8 cellular contexts compared by ENCODE assay signal in genomic region chr19:45485301-45486077, GRCh38. TPM values are rescaled to one million over a fixed set of nuclear protein-coding genes. Genes with fewer than 3 reads are reported as not detected.
DNase-seq lines count a peak whose midpoint lies in the region; ATAC-seq and TF ChIP-seq lines count a peak whose summit lies in the region.

No MANE protein-coding gene starts in this region.

- peak overlapping the region; percentile 94 for H3K4me2 ChIP-seq in trophoblast cell (ENCODE audit: low read length)

- DNase-seq in GM12864 (ENCODE audit: low read depth) (peak; percentile 92), NCI-H1105 (lab: John Stamatoyannopoulos, UW) (peak; percentile 93), SKM-1 treated with dmso at 0.1 percent for 144 hours (lab: John Stamatoyannopoulos, UW; ENCODE audit: unreplicated experiment) (peak; percentile 80), Right ventricle myocardium superior (peak; percentile 100), trophoblast cell (peak; percentile 97 to 99), transverse colon (peak; percentile 99)
- peak; percentile 97 for DNase-seq in activated naive CD8-positive, alpha-beta T cell treated with anti-CD3 and anti-CD28 coated beads for 36 hours

- in situ Hi-C loops in transverse colon (cut with MboI; ENCODE audit: low pct_ligation_motif_present in 1 of 4, low pct_unique_long_range_greater_than_20kb in 1 of 4, low sequenced_read_pairs in 3 of 4) = no loop called here

- peak overlapping the region; percentile 76 for H3K9ac ChIP-seq in trophoblast cell (ENCODE audit: low read length)

- no peaks in the 10 kb centered on the region for H3K79me2 ChIP-seq in trophoblast cell (ENCODE audit: control insufficient read depth, insufficient read depth, low read length, poor library complexity)

- peak overlapping the region; percentile 61 for H3K27ac Mint-ChIP-seq in activated naive CD8-positive, alpha-beta T cell treated with anti-CD3 and anti-CD28 coated beads for 36 hours

- no peak overlapping the region for H3K23ac ChIP-seq in trophoblast cell (ENCODE audit: low read length)

- peak overlapping the region; percentile 92 for H4K8ac ChIP-seq in trophoblast cell (ENCODE audit: low read depth, low read length)

- no peaks in the 10 kb centered on the region for H3K27me3 ChIP-seq in trophoblast cell (ENCODE audit: insufficient read depth, low read length)
- peaks cover 4% of the 10 kb centered on the region for H3K27me3 ChIP-seq in transverse colon

- H3K14ac ChIP-seq in trophoblast cell (ENCODE audit: low read length) = peak overlapping the region; percentile 65

- H3K27ac ChIP-seq in trophoblast cell (ENCODE audit: low read depth, low read length) (no peak overlapping the region), transverse colon (peak overlapping the region; percentile 75 to 87 (median 84))

- H3K36me3 Mint-ChIP-seq in activated naive CD8-positive, alpha-beta T cell treated with anti-CD3 and anti-CD28 coated beads for 36 hours = no peaks in the 10 kb centered on the region

- peaks cover 7% of the 10 kb centered on the region for H3K4me1 Mint-ChIP-seq in activated naive CD8-positive, alpha-beta T cell treated with anti-CD3 and anti-CD28 coated beads for 36 hours

- no peak for TF ChIP-seq EP300 in transverse colon (IDR thresholded peaks at IDR 0.05; ENCODE audit: low read depth)

- H4K91ac ChIP-seq in trophoblast cell (ENCODE audit: low read depth, low read length) = peak overlapping the region; percentile 72

- peak overlapping the region; percentile 81 for H3K4me3 Mint-ChIP-seq in activated naive CD8-positive, alpha-beta T cell treated with anti-CD3 and anti-CD28 coated beads for 36 hours

- H3K27me3 Mint-ChIP-seq in activated naive CD8-positive, alpha-beta T cell treated with anti-CD3 and anti-CD28 coated beads for 36 hours = no peaks in the 10 kb centered on the region

- H3K9me3 ChIP-seq in trophoblast cell (ENCODE audit: insufficient read depth, low read depth, low read length) (peaks cover 2% of the 10 kb centered on the region), transverse colon (no peaks in the 10 kb centered on the region)

- no peaks in the 10 kb centered on the region for H3K9me3 Mint-ChIP-seq in activated naive CD8-positive, alpha-beta T cell treated with anti-CD3 and anti-CD28 coated beads for 36 hours

- no peak overlapping the region for H3K4ac ChIP-seq in trophoblast cell (ENCODE audit: low read depth, low read length)

- H2BK12ac ChIP-seq in trophoblast cell (ENCODE audit: low read length) = no peak overlapping the region

- no CpG with 5 or more reads among the region's 35 CpGs for WGBS in trophoblast cell (ENCODE audit: extremely low coverage, insufficient coverage, insufficient read length)
- WGBS in transverse colon (ENCODE audit: low coverage in 1 of 2), 2 donors = 0 to 1% methylated on average over 2 to 35 of the region's 35 CpGs

- H3K4me1 ChIP-seq in trophoblast cell (ENCODE audit: control insufficient read depth in 1 of 2, insufficient read depth in 2 of 2, low read length in 2 of 2) (no peaks in the 10 kb centered on the region), transverse colon (peaks cover 0 to 7% (median 3%) of the 10 kb centered on the region in 4 donors)

- H2BK5ac ChIP-seq in trophoblast cell (ENCODE audit: low read depth, low read length, poor library complexity) = peak overlapping the region; percentile 68

- H2AK5ac ChIP-seq in trophoblast cell (ENCODE audit: low read length) = no peak overlapping the region

- peak overlapping the region; percentile 92 for H2AFZ ChIP-seq in trophoblast cell (ENCODE audit: insufficient read depth, low read length, poor library complexity)

- no peak overlapping the region for H3K18ac ChIP-seq in trophoblast cell (ENCODE audit: low read length)

- peak overlapping the region; percentile 87 for H4K12ac ChIP-seq in trophoblast cell (ENCODE audit: low read depth, low read length)

- H3K4me3 ChIP-seq in GM12864 (ENCODE audit: low read depth, low read length) (peak overlapping the region; percentile 67), trophoblast cell (ENCODE audit: low read depth, low read length) (peak overlapping the region; percentile 76), transverse colon (peak overlapping the region; percentile 56 to 89 (median 59))

- TF ChIP-seq CTCF in GM12864 (IDR thresholded peaks at IDR 0.05; ENCODE audit: low read depth, low read length, missing control alignments) (peak; percentile 99), transverse colon (IDR thresholded peaks at IDR 0.05) (peak; percentile 76 to 93 (median 84))

- peaks cover 2% of the 10 kb centered on the region for H3K79me1 ChIP-seq in trophoblast cell (ENCODE audit: low read length)

- H2BK120ac ChIP-seq in trophoblast cell (ENCODE audit: insufficient read depth, low read length, poor library complexity) = peak overlapping the region; percentile 68

- intact Hi-C loops in Right ventricle myocardium superior (cut with DNase I) = no loop called here
- intact Hi-C loops in transverse colon (cut with DNase I; ENCODE audit: low total_unique reads) = no loop called here

- peak; percentile 87 for ATAC-seq in HG02623 (IDR thresholded peaks at IDR 0.05; ENCODE audit: unreplicated experiment)
- ATAC-seq in Right ventricle myocardium superior (ENCODE audit: poor library complexity) = peak; percentile 99

- no peak for TF ChIP-seq POLR2A in transverse colon (IDR thresholded peaks at IDR 0.05)

- H3K36me3 ChIP-seq in trophoblast cell (ENCODE audit: control insufficient read depth in 1 of 2, insufficient read depth in 2 of 2, low read length in 2 of 2) (peaks cover 9 to 14% of the 10 kb centered on the region in 2 experiments), transverse colon (no peaks in the 10 kb centered on the region)

RNA-seq across cellular contexts. Expression of gene RTN2, which starts 11.4 kb away (rescaled TPM):
- 1 to 10 TPM; 1.3 to 1.8 TPM for total RNA-seq in activated naive CD8-positive, alpha-beta T cell treated with anti-CD3 and anti-CD28 coated beads for 36 hours
- total RNA-seq in Right ventricle myocardium superior = 29.9 TPM
- polyA plus RNA-seq in trophoblast cell (2013) = 68.7 and 72.2 TPM in 2 replicates
- total RNA-seq in transverse colon = 10 to 100 TPM in 1 of 4 donors, 1 to 10 TPM in 1, not detected in 2; 5.7 to 13.5 TPM

RNA-seq across cellular contexts. Expression of gene PPM1N, which starts 12.8 kb away (rescaled TPM):
- 1 to 10 TPM; 1.4 to 1.9 TPM for total RNA-seq in activated naive CD8-positive, alpha-beta T cell treated with anti-CD3 and anti-CD28 coated beads for 36 hours
- total RNA-seq in Right ventricle myocardium superior (0.75 TPM), transverse colon (1 to 10 TPM in 2 of 4 donors, under 1 TPM in 1, not detected in 1; 1.00 to 4.3 (median 1.4) TPM)
- 32.0 and 34.1 TPM in 2 replicates for polyA plus RNA-seq in trophoblast cell (2013)

RNA-seq across cellular contexts. Expression of gene FOSB, which starts 17.7 kb away (rescaled TPM):
- 10 to 100 TPM in 1 of 2 experiments, 1 to 10 TPM in 1; 9.7 to 10.5 TPM for total RNA-seq in activated naive CD8-positive, alpha-beta T cell treated with anti-CD3 and anti-CD28 coated beads for 36 hours
- total RNA-seq in Right ventricle myocardium superior = 0.51 TPM
- polyA plus RNA-seq in trophoblast cell (2013) = 37.2 and 40.1 TPM in 2 replicates
- 10 to 100 TPM; 14.5 to 64.7 (median 25.6) TPM for total RNA-seq in transverse colon

RNA-seq across cellular contexts. Expression of gene VASP, which starts 21.8 kb away (rescaled TPM):
- 100 to 1,000 TPM; 133 to 134 TPM for total RNA-seq in activated naive CD8-positive, alpha-beta T cell treated with anti-CD3 and anti-CD28 coated beads for 36 hours
- total RNA-seq in Right ventricle myocardium superior (42.9 TPM), transverse colon (100 to 1,000 TPM; 167 to 465 (median 204) TPM)
- polyA plus RNA-seq in trophoblast cell (2013) = 229 and 249 TPM in 2 replicates
